Comparison of ENCODE assay signal across 17 cellular contexts in genomic region chr7:153616808-153617207, GRCh38.
DNase-seq lines count a peak whose midpoint lies in the region; ATAC-seq and TF ChIP-seq lines count a peak whose summit lies in the region.
"Had no signal": no experiment of that assay in that cellular context is flagged by ENCODE, and none has a peak within 500 bp of the region (broad histone marks: within the 10 kb centered on the region; RNA-seq: fewer than 3 reads in every experiment).

No MANE protein-coding gene starts in this region.

- TF ChIP-seq CTCF in esophagus muscularis mucosa (IDR thresholded peaks at IDR 0.05) (no peak), spleen (IDR thresholded peaks at IDR 0.05 in 8 of 11, conservative IDR thresholded peaks at IDR 0.05 in 3 of 11) (no peak)

- H3K36me3 ChIP-seq in esophagus muscularis mucosa (no peaks in the 10 kb centered on the region), spleen (no peaks in the 10 kb centered on the region)

- H3K4me3 ChIP-seq in esophagus muscularis mucosa (no peak overlapping the region), spleen (no peak overlapping the region)
- H3K4me3 ChIP-seq: GM23248 had no signal

- TF ChIP-seq EP300 in esophagus muscularis mucosa (IDR thresholded peaks at IDR 0.05), result no peak

- H3K4me1 ChIP-seq in esophagus muscularis mucosa (peaks cover 0 to 15% (median 14%) of the 10 kb centered on the region in 4 donors), spleen (no peaks in the 10 kb centered on the region)

- WGBS in esophagus muscularis mucosa, result 17% methylated on average over 7 of the region's 7 CpGs
- WGBS in spleen, 5 donors, result 10 to 29% (median 25%) methylated on average over 7 of the region's 7 CpGs

- TF ChIP-seq POLR2A in esophagus muscularis mucosa (IDR thresholded peaks at IDR 0.05; ENCODE audit: low read depth), result no peak
- no peak for TF ChIP-seq POLR2A in spleen (IDR thresholded peaks at IDR 0.05)

- H3K9me3 ChIP-seq in esophagus muscularis mucosa, result no peaks in the 10 kb centered on the region
- H3K9me3 ChIP-seq in spleen, result peaks cover 0 to 14% (median 0%) of the 10 kb centered on the region in 8 donors

- H3K27ac ChIP-seq in esophagus muscularis mucosa (replicated peaks in 1 of 4) (peak overlapping the region in 3 of 4 donors; percentile 3 to 47 (median 44)), spleen (no peak overlapping the region)
- H3K27ac ChIP-seq: GM23248, RWPE1 had no signal

- intact Hi-C loops in esophagus muscularis mucosa (cut with DNase I), result no loop called here
- intact Hi-C loops in spleen (cut with DNase I; ENCODE audit: low total_unique reads), result no loop called here

- H3K27me3 ChIP-seq in esophagus muscularis mucosa, result no peaks in the 10 kb centered on the region
- H3K27me3 ChIP-seq in spleen (replicated peaks in 1 of 7), result no peaks in the 10 kb centered on the region

- no peak for ATAC-seq in HG03432 (IDR thresholded peaks at IDR 0.05; ENCODE audit: unreplicated experiment)
- ATAC-seq: PC-3 had no signal

- DNase-seq in NCI-H146 treated with DMSO at 0.1 percent for 48 hours (lab: John Stamatoyannopoulos, UW; ENCODE audit: unreplicated experiment) (peak; percentile 48), esophagus muscularis mucosa (ENCODE audit: extremely low spot score) (no peak), retina (peak; percentile 46), dermis blood vessel endothelial cell (no peak), spleen (no peak), COLO829 (ENCODE audit: low spot score) (no peak)
- DNase-seq: CD8-positive, alpha-beta memory T cell; GM23248; HCEC 1CT; NCI-H1105; NCI-H1694 treated with DMSO at 0.1 percent for 48 hours; NCI-H226; NCI-H524; PC-3; SIG-M5 had no signal

Comparison
In these comparisons a context has a peak if more than half of its experiments do, and no peak if none do; other contexts are left out.
1. DNase-seq: peak in NCI-H146 treated with DMSO at 0.1 percent for 48 hours (single experiment) and retina (single experiment); none in esophagus muscularis mucosa (single experiment), dermis blood vessel endothelial cell (single experiment), spleen (single experiment) and COLO829 (single experiment).
2. H3K27ac ChIP-seq: peak in esophagus muscularis mucosa (3 of 4); none in spleen (0 of 8).